Comparison of ENCODE assay signal across 8 cellular contexts in the genomic region with DNA sequence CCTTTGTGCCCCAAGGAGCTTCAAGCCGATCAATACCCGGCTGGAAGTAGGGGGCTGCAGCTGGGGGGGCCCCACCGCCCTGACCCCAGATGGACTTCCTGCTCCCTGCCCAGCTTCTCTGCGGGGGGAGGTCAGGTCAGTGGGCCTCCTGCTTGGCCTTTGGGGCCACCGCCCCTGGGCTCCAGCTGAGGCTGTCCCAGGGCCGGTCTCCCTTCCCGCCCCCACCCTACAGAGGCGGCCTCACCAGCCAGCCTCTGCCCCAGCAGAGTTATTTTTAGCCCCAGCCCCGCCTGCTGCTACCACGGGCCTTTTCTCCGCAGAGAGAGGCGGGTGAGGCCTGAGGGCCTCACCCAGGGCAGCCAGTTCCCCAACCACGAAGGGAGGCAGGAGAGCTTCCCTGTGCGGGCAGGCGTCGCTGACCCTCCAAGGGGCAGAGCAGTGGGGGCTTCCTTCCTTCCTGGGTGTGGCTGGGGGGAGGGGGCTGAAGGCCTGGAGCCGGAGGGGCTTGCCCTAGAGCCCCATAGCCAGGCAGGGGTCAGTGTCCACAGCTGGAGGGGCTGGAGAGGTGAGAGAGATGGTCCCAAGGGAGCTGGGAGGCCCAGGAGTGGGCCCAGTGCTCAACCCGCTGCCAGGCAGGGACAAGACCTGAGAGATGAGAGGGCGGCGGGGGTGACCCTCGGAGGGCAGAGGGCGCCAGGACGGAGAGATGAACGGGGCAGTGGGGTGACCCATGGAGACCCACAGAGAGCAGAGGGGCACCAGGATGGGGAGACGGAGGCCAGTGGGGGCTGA. TPM values are rescaled to one million over a fixed set of nuclear protein-coding genes. Genes with fewer than 3 reads are reported as not detected.
DNase-seq lines count a peak whose midpoint lies in the region; ATAC-seq, FAIRE-seq and TF ChIP-seq lines count a peak whose summit lies in the region.

No MANE protein-coding gene starts in this region.

- peak; percentile 82 for DNase-seq in GM23248
- peak; percentile 41 for DNase-seq in NCI-H82 treated with DMSO at 0.1 percent for 48 hours (lab: John Stamatoyannopoulos, UW; ENCODE audit: unreplicated experiment)
- peak; percentile 67 to 78 (median 74) for DNase-seq in K562 (ENCODE audit: extremely low read depth in 1 of 4, low spot score in 3 of 4)
- DNase-seq in left lung, result peak; percentile 91 to 93
- DNase-seq in stromal cell of bone marrow (ENCODE audit: low read depth), result peak; percentile 41

- H3K4me3 ChIP-seq in DOHH2 (ENCODE audit: low read length) (peak overlapping the region; percentile 65), GM23248 (0 out of 2 replicates have a peak overlapping the region, but pooled peaks have one; percentile 8), K562 (no peak overlapping the region), left lung (peak overlapping the region in 1 of 2 donors; percentile 18)

- no TSS peak for BruUV-seq in K562 (replicated peaks; lab: Mats Ljungman, UMichigan)

- H3K9me2 ChIP-seq in DOHH2 (replicated peaks; ENCODE audit: control insufficient read depth, low read length) (no peaks in the 10 kb centered on the region), GM23248 (ENCODE audit: insufficient read depth) (no peaks in the 10 kb centered on the region)

- no peak for TF ChIP-seq POLR2A in K562 (conservative IDR thresholded peaks at IDR 0.05)

- POLR2A ChIA-PET in K562 (lab: Yijun Ruan, JAX), result interaction anchor here (0.6 to 1.6 kb wide), 5 partner anchors 9 to 25 kb away, joined by 3 read pairs; no protein-coding TSS in a partner anchor

- CTCF ChIA-PET in K562 (lab: Yijun Ruan, JAX; ENCODE audit: low intra/inter-chr PET ratio), result no interaction called here

- peak overlapping the region; percentile 85 for H3K9ac ChIP-seq in GM23248
- H3K9ac ChIP-seq in K562 (ENCODE audit: insufficient read depth in 1 of 2, low read depth in 2 of 2, low read length in 2 of 2), result peak overlapping the region; percentile 70 to 88; a peak in 3 of 4 replicates

- no peaks in the 10 kb centered on the region for H3K79me2 ChIP-seq in DOHH2 (ENCODE audit: control insufficient read depth, low read length)
- H3K79me2 ChIP-seq in GM23248 (ENCODE audit: insufficient read depth), result no peaks in the 10 kb centered on the region
- H3K79me2 ChIP-seq in K562 (ENCODE audit: control insufficient read depth, insufficient read depth, low read length), result no peaks in the 10 kb centered on the region; the same call in 2 of the 3 replicates

- 32 to 34% methylated on average over 17 to 25 of the region's 25 CpGs for WGBS in GM23248 (ENCODE audit: low coverage in 1 of 2, low lambda C conversion rate in 2 of 2, missing lambda C conversion rate in 2 of 2), 2 experiments
- 13% methylated on average over 12 of the region's 25 CpGs for WGBS in K562 (ENCODE audit: insufficient coverage, low coverage, missing lambda C conversion rate)

- ATAC-seq in K562 (peak; percentile 89), left lung (peak; percentile 81), HG02610 (IDR thresholded peaks at IDR 0.05; ENCODE audit: unreplicated experiment) (no peak), HG03565 (IDR thresholded peaks at IDR 0.05; ENCODE audit: unreplicated experiment) (no peak)

- peak; percentile 71 for FAIRE-seq in K562 (lab: Jason Lieb, UNC)

- TF ChIP-seq EP300 in K562 (IDR thresholded peaks at IDR 0.05; ENCODE audit: low read length), result no peak

- H3K9me3 ChIP-seq in DOHH2 (ENCODE audit: control insufficient read depth, insufficient read depth, low read length) (no peaks in the 10 kb centered on the region; the same call in 1 of the 2 replicates), GM23248 (ENCODE audit: low read depth) (no peaks in the 10 kb centered on the region), K562 (replicated peaks; ENCODE audit: control insufficient read depth, insufficient read depth, low read depth, low read length) (no peaks in the 10 kb centered on the region), left lung (no peaks in the 10 kb centered on the region)

- H3K27ac ChIP-seq in DOHH2 (ENCODE audit: low read depth, low read length) (peak overlapping the region; percentile 94), GM23248 (peak overlapping the region; percentile 36; the same call in 1 of the 2 replicates), K562 (ENCODE audit: extremely low read depth, low read depth, low read length) (peak overlapping the region; percentile 82), left lung (peak overlapping the region; percentile 93 to 96)

- H3K4me2 ChIP-seq in DOHH2 (ENCODE audit: low read length), result peak overlapping the region; percentile 91
- H3K4me2 ChIP-seq in GM23248 (ENCODE audit: unreplicated experiment), result peak overlapping the region; percentile 35
- H3K4me2 ChIP-seq in K562 (ENCODE audit: insufficient read depth, low read length), result peak overlapping the region; percentile 43

- no peaks in the 10 kb centered on the region for H3K9me1 ChIP-seq in K562 (ENCODE audit: control insufficient read depth, insufficient read depth, low read length)

- H3K27me3 ChIP-seq in DOHH2 (ENCODE audit: control insufficient read depth, low read length) (no peaks in the 10 kb centered on the region), GM23248 (replicated peaks; ENCODE audit: insufficient read depth) (no peaks in the 10 kb centered on the region), K562 (ENCODE audit: control insufficient read depth in 2 of 2, insufficient read depth in 2 of 2, low read length in 2 of 2) (no peaks in the 10 kb centered on the region), left lung (no peaks in the 10 kb centered on the region)

- peak overlapping the region; percentile 84 for H2AFZ ChIP-seq in GM23248
- peak overlapping the region; percentile 81 for H2AFZ ChIP-seq in K562 (ENCODE audit: low read depth, low read length)

- H4K20me1 ChIP-seq in DOHH2 (ENCODE audit: control insufficient read depth, insufficient read depth, low read depth, low read length) (no peaks in the 10 kb centered on the region), GM23248 (ENCODE audit: insufficient read depth) (no peaks in the 10 kb centered on the region), K562 (replicated peaks; ENCODE audit: control insufficient read depth, insufficient read depth, low read length) (no peaks in the 10 kb centered on the region)

- intact Hi-C loops in K562 (cut with micrococcal nuclease) (no loop called here), left lung (cut with DNase I) (no loop called here)

- peaks cover 28% of the 10 kb centered on the region for H3F3A ChIP-seq in DOHH2 (ENCODE audit: control insufficient read depth, insufficient read depth)
- no peaks in the 10 kb centered on the region for H3F3A ChIP-seq in GM23248 (ENCODE audit: insufficient read depth)

- in situ Hi-C loops in GM23248 (cut with MboI) (no loop called here), K562 (cut with MboI) (no loop called here)

- H3K36me3 ChIP-seq in DOHH2 (ENCODE audit: control insufficient read depth, low read length) (no peaks in the 10 kb centered on the region), GM23248 (ENCODE audit: low read depth) (no peaks in the 10 kb centered on the region), K562 (ENCODE audit: control insufficient read depth, insufficient read depth, low read length) (no peaks in the 10 kb centered on the region), left lung (peaks cover 0 to 9% of the 10 kb centered on the region in 2 donors)

- H3K4me1 ChIP-seq in DOHH2 (ENCODE audit: control insufficient read depth, low read length), result peaks cover 62% of the 10 kb centered on the region
- H3K4me1 ChIP-seq in GM23248 (ENCODE audit: insufficient read depth), result peaks cover 8% of the 10 kb centered on the region
- peaks cover 18 to 65% of the 10 kb centered on the region in 2 experiments for H3K4me1 ChIP-seq in K562 (replicated peaks in 1 of 2; ENCODE audit: control insufficient read depth in 2 of 2, insufficient read depth in 2 of 2, low read length in 2 of 2)
- peaks cover 42 to 69% of the 10 kb centered on the region in 2 donors for H3K4me1 ChIP-seq in left lung

- TF ChIP-seq CTCF in DOHH2 (IDR thresholded peaks at IDR 0.05; ENCODE audit: low read depth, low read length, poor library complexity, severe bottlenecking), result no peak
- TF ChIP-seq CTCF in K562 (IDR thresholded peaks at IDR 0.05 in 2 of 3, conservative IDR thresholded peaks at IDR 0.05 in 1 of 3; ENCODE audit: insufficient read depth in 2 of 3, low read depth in 1 of 3, low read length in 3 of 3), result no peak
- TF ChIP-seq CTCF in left lung (IDR thresholded peaks at IDR 0.05), result no peak

- TF ChIP-seq RAD21 in K562 (CRISPR knock-in tag; conservative IDR thresholded peaks at IDR 0.05 in 1 of 2, IDR thresholded peaks at IDR 0.05 in 1 of 2), result no peak

RNA-seq across cellular contexts. Expression of gene PWWP2B, which starts 24.6 kb away (rescaled TPM):
- total RNA-seq in GM23248 (2014; rRNA removed; shearing (Covaris generic)), result 2.4 and 5.8 TPM in 2 replicates
- polyA plus RNA-seq in GM23248 (2016; fragmentation: Nextera tagmentation; extraction: Ambion mirVana) (0.66 TPM in 2 replicates), K562 (2011; rRNA removed) (1.2 and 1.7 TPM in 2 replicates), K562 (2014; fragmentation: Illumina TruSeq; extraction: Trizol) (0.24 and 1.2 TPM in 2 replicates), K562 (2014; fragmentation: Nextera tagmentation; extraction: Ambion mirVana) (under 1 TPM in 1 of 2 experiments, not detected in 1; 0.07 TPM), K562 (2014; rRNA removed) (3.3 and 4.3 TPM in 2 replicates)
- total RNA-seq in K562 (2011; cell fraction: chromatin; rRNA removed; ENCODE audit: low replicate concordance), result 1.1 and 5.8 TPM in 2 replicates
- 5.5 and 6.5 TPM in 2 replicates for total RNA-seq in K562 (2011; cell fraction: nucleolus; rRNA removed)
- total RNA-seq in K562 (2011; cell fraction: nucleoplasm; rRNA removed), result 3.1 and 3.2 TPM in 2 replicates
- total RNA-seq in K562 (2014; rRNA removed) (7.5 and 10.4 TPM in 2 replicates), K562 (2014; rRNA removed; fragmentation: Illumina TruSeq; extraction: Trizol) (0.64 and 0.80 TPM in 2 replicates), K562 (2015; rRNA removed; fragmentation: Illumina TruSeq; extraction: Trizol) (2.0 and 2.7 TPM in 2 replicates), K562 (2021) (9.2 and 9.8 TPM in 2 replicates), left lung (10 to 100 TPM; 21.4 to 23.2 TPM)
- 2.3 and 7.4 TPM in 2 replicates for polyA plus RNA-seq in K562 (2011; cell fraction: cytosol; rRNA removed)
- polyA plus RNA-seq in K562 (2011; cell fraction: nucleus; rRNA removed), result 3.1 and 5.8 TPM in 2 replicates
- polyA plus RNA-seq in K562 (2012), result 3.8 and 4.8 TPM in 2 replicates
- 0.57 and 1.3 TPM in 2 replicates for polyA minus RNA-seq in K562 (2011; rRNA and poly(A)+ RNA removed)
- polyA minus RNA-seq in K562 (2011; cell fraction: cytosol; rRNA and poly(A)+ RNA removed), result 2.9 and 4.0 TPM in 2 replicates
- polyA minus RNA-seq in K562 (2011; cell fraction: nucleus; rRNA and poly(A)+ RNA removed), result 2.0 and 2.8 TPM in 2 replicates

Comparison
In these comparisons a context has a peak if more than half of its experiments do, and no peak if none do; other contexts are left out.
1. H3K27ac ChIP-seq: peak in every context shown above with its lines; median percentile 94 in left lung; 94 in DOHH2; 82 in K562; 36 in GM23248.
2. H3K4me2 ChIP-seq: peak in every context shown above with its lines; median percentile 91 in DOHH2; 43 in K562; 35 in GM23248.
3. DNase-seq: peak in every context shown above with its lines; median percentile 92 in left lung; 82 in GM23248; 74 in K562; 41 in NCI-H82 treated with DMSO at 0.1 percent for 48 hours; 41 in stromal cell of bone marrow.
4. ATAC-seq: peak in K562 (single experiment) and left lung (single experiment); none in HG02610 (single experiment) and HG03565 (single experiment).